18 cellular contexts compared by ENCODE assay signal in the genomic region with DNA sequence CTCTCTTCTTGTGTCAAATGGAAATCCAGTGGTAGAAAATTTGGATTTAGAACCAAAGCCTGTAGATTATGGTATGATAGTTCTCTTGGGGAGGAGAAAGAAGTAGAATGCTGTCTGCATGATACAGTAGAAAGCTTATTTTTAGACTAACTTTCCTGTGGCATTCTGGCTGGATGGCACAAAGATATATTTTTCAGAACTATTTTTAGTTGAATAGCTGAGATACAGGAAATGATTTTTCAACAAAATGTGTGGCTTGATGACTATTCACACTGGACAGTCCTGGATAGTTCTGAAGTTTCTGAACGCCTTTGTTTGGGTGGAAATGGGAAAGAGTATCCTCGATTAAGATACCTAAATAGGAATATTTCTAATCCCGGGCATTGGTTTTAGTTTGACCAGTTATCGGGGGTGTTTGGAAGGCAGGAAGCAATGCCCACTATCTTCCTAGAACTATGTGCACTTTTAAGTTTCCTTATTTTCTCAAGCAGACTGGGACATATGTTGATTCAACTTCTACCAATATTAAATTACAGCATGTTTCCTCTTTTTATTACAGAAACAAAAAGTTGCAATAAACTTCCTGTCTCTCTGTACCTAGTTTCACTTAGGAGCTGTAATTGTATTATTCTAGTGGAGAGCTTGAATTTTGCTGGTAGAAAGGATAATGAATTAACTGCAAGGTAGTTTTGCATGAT. TPM values are rescaled to one million over a fixed set of nuclear protein-coding genes. Genes with fewer than 3 reads are reported as not detected.
DNase-seq lines count a peak whose midpoint lies in the region; ATAC-seq and TF ChIP-seq lines count a peak whose summit lies in the region.
"Had no signal": no experiment of that assay in that cellular context is flagged by ENCODE, and none has a peak within 500 bp of the region (broad histone marks: within the 10 kb centered on the region; RNA-seq: fewer than 3 reads in every experiment).

No MANE protein-coding gene starts in this region.

- intact Hi-C loops in upper lobe of right lung (cut with DNase I), result no loop called here
- intact Hi-C loops in thyroid gland (cut with DNase I), result no loop called here

- ATAC-seq in HG03378 (IDR thresholded peaks at IDR 0.05; ENCODE audit: unreplicated experiment) (peak; percentile 55), upper lobe of right lung (peak; percentile 61)

- peak overlapping the region; percentile 62 for H3K27ac Mint-ChIP-seq in activated CD4-positive, alpha-beta T cell treated with anti-CD3 and anti-CD28 coated beads, Interleukin-2, amount 10 ng/mL, durations not matched to agents 7 days and 5 days
- peak overlapping the region; percentile 94 for H3K27ac Mint-ChIP-seq in chondrocyte (ENCODE audit: unreplicated experiment)
- H3K27ac Mint-ChIP-seq: activated naive CD4-positive, alpha-beta T cell treated with anti-CD3 and anti-CD28 coated beads for 36 hours had no signal

- WGBS in thyroid gland, 2 donors, result 70 to 74% methylated on average over 4 of the region's 4 CpGs

- H3K36me3 ChIP-seq in upper lobe of right lung, result peaks cover 5% of the 10 kb centered on the region
- H3K36me3 ChIP-seq in SJCRH30, result no peaks in the 10 kb centered on the region
- H3K36me3 ChIP-seq in thyroid gland, result no peaks in the 10 kb centered on the region

- H3K9me3 Mint-ChIP-seq in activated CD4-positive, alpha-beta T cell treated with anti-CD3 and anti-CD28 coated beads, Interleukin-2, amount 10 ng/mL, durations not matched to agents 7 days and 5 days, result no peaks in the 10 kb centered on the region
- no peaks in the 10 kb centered on the region for H3K9me3 Mint-ChIP-seq in chondrocyte (ENCODE audit: low read depth)
- H3K9me3 Mint-ChIP-seq: activated naive CD4-positive, alpha-beta T cell treated with anti-CD3 and anti-CD28 coated beads for 36 hours; central memory CD8-positive, alpha-beta T cell had no signal

- H3K27ac ChIP-seq in upper lobe of right lung (no peak overlapping the region), SJCRH30 (no peak overlapping the region), thyroid gland (no peak overlapping the region)
- H3K27ac ChIP-seq: RWPE1 had no signal

- DNase-seq in activated CD4-positive, alpha-beta T cell treated with anti-CD3 and anti-CD28 coated beads, Interleukin-2, amount 10 ng/mL, durations not matched to agents 7 days and 5 days, result no peak
- no peak for DNase-seq in activated CD4-positive, alpha-beta T cell treated with anti-CD3 and anti-CD28 coated beads for 4 hours
- no peak for DNase-seq in chondrocyte (ENCODE audit: low spot score)
- DNase-seq in upper lobe of right lung, result no peak
- DNase-seq in SJCRH30, result no peak
- DNase-seq in DMS 273 (lab: John Stamatoyannopoulos, UW; ENCODE audit: unreplicated experiment), result no peak
- DNase-seq in thyroid gland, result no peak
- DNase-seq: activated naive CD4-positive, alpha-beta T cell treated with anti-CD3 and anti-CD28 coated beads for 36 hours; hippocampal formation; NCI-H1092 treated with DMSO at 0.1 percent for 48 hours; NCI-H345; nucleus accumbens; stimulated activated CD4-positive, alpha-beta T cell treated with anti-CD3 and anti-CD28 coated beads, Interleukin-12 subunit alpha, Interleukin-12 subunit beta, amount 100 ng/mL, for 4 hours; trophoblast cell had no signal

- TF ChIP-seq POLR2A in thyroid gland (IDR thresholded peaks at IDR 0.05), result no peak

- H3K27me3 ChIP-seq in upper lobe of right lung, result no peaks in the 10 kb centered on the region
- no peaks in the 10 kb centered on the region for H3K27me3 ChIP-seq in SJCRH30
- no peaks in the 10 kb centered on the region for H3K27me3 ChIP-seq in thyroid gland

- H3K4me3 ChIP-seq in upper lobe of right lung (no peak overlapping the region), SJCRH30 (no peak overlapping the region), thyroid gland (replicated peaks in 1 of 3) (no peak overlapping the region)
- H3K4me3 ChIP-seq: lung had no signal

- peaks cover 10% of the 10 kb centered on the region for H3K4me1 Mint-ChIP-seq in activated CD4-positive, alpha-beta T cell treated with anti-CD3 and anti-CD28 coated beads, Interleukin-2, amount 10 ng/mL, durations not matched to agents 7 days and 5 days
- H3K4me1 Mint-ChIP-seq in chondrocyte (ENCODE audit: low read depth), result peaks cover 72% of the 10 kb centered on the region
- H3K4me1 Mint-ChIP-seq: central memory CD8-positive, alpha-beta T cell had no signal

- H3K4me1 ChIP-seq in upper lobe of right lung (peaks cover 9% of the 10 kb centered on the region), SJCRH30 (no peaks in the 10 kb centered on the region), thyroid gland (no peaks in the 10 kb centered on the region)

- H3K9me3 ChIP-seq in upper lobe of right lung (no peaks in the 10 kb centered on the region), SJCRH30 (replicated peaks) (no peaks in the 10 kb centered on the region), thyroid gland (no peaks in the 10 kb centered on the region)

- TF ChIP-seq CTCF in chondrocyte (IDR thresholded peaks at IDR 0.05) (no peak), upper lobe of right lung (IDR thresholded peaks at IDR 0.05) (no peak), thyroid gland (IDR thresholded peaks at IDR 0.05) (no peak)

- POLR2A ChIA-PET in activated CD4-positive, alpha-beta T cell treated with anti-CD3 and anti-CD28 coated beads, Interleukin-2, amount 10 ng/mL, durations not matched to agents 7 days and 5 days (lab: Charles Lee), result no interaction called here

- peaks cover 3% of the 10 kb centered on the region for H3K36me3 Mint-ChIP-seq in activated CD4-positive, alpha-beta T cell treated with anti-CD3 and anti-CD28 coated beads, Interleukin-2, amount 10 ng/mL, durations not matched to agents 7 days and 5 days (ENCODE audit: low read depth)
- peaks cover 5% of the 10 kb centered on the region for H3K36me3 Mint-ChIP-seq in chondrocyte (ENCODE audit: low read depth)

- H3K4me3 Mint-ChIP-seq in activated CD4-positive, alpha-beta T cell treated with anti-CD3 and anti-CD28 coated beads, Interleukin-2, amount 10 ng/mL, durations not matched to agents 7 days and 5 days, result no peak overlapping the region
- H3K4me3 Mint-ChIP-seq in chondrocyte (ENCODE audit: unreplicated experiment), result peak overlapping the region; percentile 61
- H3K4me3 Mint-ChIP-seq: activated naive CD4-positive, alpha-beta T cell treated with anti-CD3 and anti-CD28 coated beads for 36 hours; central memory CD8-positive, alpha-beta T cell had no signal

- H3K27me3 Mint-ChIP-seq in activated CD4-positive, alpha-beta T cell treated with anti-CD3 and anti-CD28 coated beads, Interleukin-2, amount 10 ng/mL, durations not matched to agents 7 days and 5 days, result no peaks in the 10 kb centered on the region
- H3K27me3 Mint-ChIP-seq in chondrocyte (ENCODE audit: low read depth), result no peaks in the 10 kb centered on the region
- H3K27me3 Mint-ChIP-seq: central memory CD8-positive, alpha-beta T cell had no signal

- CTCF ChIA-PET in activated CD4-positive, alpha-beta T cell treated with anti-CD3 and anti-CD28 coated beads, Interleukin-2, amount 10 ng/mL, durations not matched to agents 7 days and 5 days (lab: Charles Lee), result interaction anchor here (1.4 to 1.6 kb wide), 2 partner anchors 25 to 42 kb away, joined by 3 to 4 read pairs; no protein-coding TSS in a partner anchor

RNA-seq across cellular contexts. Expression of a gene that starts 32.1 kb away (rescaled TPM):
- total RNA-seq in activated CD4-positive, alpha-beta T cell treated with anti-CD3 and anti-CD28 coated beads, Interleukin-2, amount 10 ng/mL, durations not matched to agents 7 days and 5 days, result not detected
- total RNA-seq in chondrocyte, result 10.9 to 12.8 TPM (median 12.6 TPM) in 3 replicates
- total RNA-seq in upper lobe of right lung, result 0.72 TPM
- 0.02 and 0.03 TPM in 2 replicates for total RNA-seq in SJCRH30 (2014; rRNA removed; shearing (Covaris generic))
- total RNA-seq in thyroid gland, result under 1 TPM; under 0.01 to 0.42 (median 0.13) TPM
- total RNA-seq: activated naive CD4-positive, alpha-beta T cell treated with anti-CD3 and anti-CD28 coated beads for 36 hours had no signal

RNA-seq across cellular contexts. Expression of a gene that starts 48.2 kb away (rescaled TPM):
- total RNA-seq in activated CD4-positive, alpha-beta T cell treated with anti-CD3 and anti-CD28 coated beads, Interleukin-2, amount 10 ng/mL, durations not matched to agents 7 days and 5 days, result 10 to 100 TPM; 14.1 to 14.4 TPM
- total RNA-seq in chondrocyte, result 24.6 to 33.8 TPM (median 33.2 TPM) in 3 replicates
- total RNA-seq in upper lobe of right lung, result 35.8 TPM
- 14.0 and 14.7 TPM in 2 replicates for total RNA-seq in SJCRH30 (2014; rRNA removed; shearing (Covaris generic))
- total RNA-seq in thyroid gland, result 10 to 100 TPM; 30.8 to 42.7 (median 41.7) TPM
